In genomic region chr18:3885209-3885792, GRCh38 we compare ENCODE assay signal across 10 cellular contexts.
DNase-seq lines count a peak whose midpoint lies in the region; ATAC-seq, FAIRE-seq and TF ChIP-seq lines count a peak whose summit lies in the region.
"Had no signal": no experiment of that assay in that cellular context is flagged by ENCODE, and none has a peak within 500 bp of the region (broad histone marks: within the 10 kb centered on the region; RNA-seq: fewer than 3 reads in every experiment).

No MANE protein-coding gene starts in this region.

- H3K27me3 Mint-ChIP-seq in MCF 10A (ENCODE audit: insufficient read depth, unreplicated experiment): no peaks in the 10 kb centered on the region

- POLR2A ChIA-PET in MCF 10A (lab: Yijun Ruan, JAX): interaction anchor here (0.6 kb wide), 2 partner anchors 40 to 101 kb away, joined by 3 read pairs; no protein-coding TSS in a partner anchor

- ATAC-seq in upper lobe of right lung: no peak
- ATAC-seq in gastroesophageal sphincter: no peak

- H3K9me3 ChIP-seq in breast epithelium: no peaks in the 10 kb centered on the region
- no peaks in the 10 kb centered on the region for H3K9me3 ChIP-seq in upper lobe of right lung
- no peaks in the 10 kb centered on the region for H3K9me3 ChIP-seq in gastroesophageal sphincter

- DNase-seq in MCF 10A (ENCODE audit: unreplicated experiment): peak; percentile 24
- no peak for DNase-seq in breast epithelium (ENCODE audit: low spot score in 2 of 2)
- DNase-seq in HTR-8/SVneo (ENCODE audit: insufficient read length, low spot score): peak; percentile 10
- DNase-seq in upper lobe of right lung: no peak
- DNase-seq in cerebellar cortex (ENCODE audit: low spot score): no peak
- DNase-seq in retina: no peak
- DNase-seq: activated T-cell treated with anti-CD3 and anti-CD28 coated beads, Interleukin-2, amount 50 U/mL, for 24 hours; NK-92 treated with Interleukin-12 subunit alpha and Interleukin-12 subunit beta, amount 100 ng/mL, for 24 hours had no signal

- no peak overlapping the region for H3K27ac ChIP-seq in breast epithelium
- H3K27ac ChIP-seq in upper lobe of right lung: no peak overlapping the region
- no peak overlapping the region for H3K27ac ChIP-seq in gastroesophageal sphincter

- no peak overlapping the region for H3K27ac Mint-ChIP-seq in MCF 10A (ENCODE audit: low read depth, unreplicated experiment)
- H3K27ac Mint-ChIP-seq: activated T-cell treated with anti-CD3 and anti-CD28 coated beads, Interleukin-2, amount 50 U/mL, for 24 hours had no signal

- FAIRE-seq in HTR-8/SVneo (lab: Jason Lieb, UNC): no peak

- no peaks in the 10 kb centered on the region for H3K9me3 Mint-ChIP-seq in MCF 10A (ENCODE audit: unreplicated experiment)
- H3K9me3 Mint-ChIP-seq: activated T-cell treated with anti-CD3 and anti-CD28 coated beads, Interleukin-2, amount 50 U/mL, for 24 hours had no signal

- TF ChIP-seq EP300 in gastroesophageal sphincter (IDR thresholded peaks at IDR 0.05): no peak

- no peaks in the 10 kb centered on the region for H3K4me1 ChIP-seq in breast epithelium
- H3K4me1 ChIP-seq in upper lobe of right lung: no peaks in the 10 kb centered on the region
- no peaks in the 10 kb centered on the region for H3K4me1 ChIP-seq in gastroesophageal sphincter

- H3K27me3 ChIP-seq in breast epithelium: no peaks in the 10 kb centered on the region
- no peaks in the 10 kb centered on the region for H3K27me3 ChIP-seq in upper lobe of right lung
- H3K27me3 ChIP-seq in gastroesophageal sphincter: no peaks in the 10 kb centered on the region

- H3K36me3 ChIP-seq in breast epithelium (no peaks in the 10 kb centered on the region), upper lobe of right lung (no peaks in the 10 kb centered on the region), gastroesophageal sphincter (no peaks in the 10 kb centered on the region)

- intact Hi-C loops in MCF 10A (cut with micrococcal nuclease): no loop called here
- intact Hi-C loops in breast epithelium (cut with DNase I; ENCODE audit: low total_unique reads): loop anchor here (10.0 kb wide), 1 partner anchor 1220 kb away; no protein-coding TSS in a partner anchor
- intact Hi-C loops in upper lobe of right lung (cut with DNase I): no loop called here

- TF ChIP-seq CTCF in MCF 10A (IDR thresholded peaks at IDR 0.05; ENCODE audit: unreplicated experiment) (peak; percentile 31), breast epithelium (IDR thresholded peaks at IDR 0.05) (no peak), WI38 (IDR thresholded peaks at IDR 0.05; ENCODE audit: low read depth, low read length) (peak; percentile 17; the same call in 1 of the 2 replicates), upper lobe of right lung (IDR thresholded peaks at IDR 0.05) (peak; percentile 8), gastroesophageal sphincter (IDR thresholded peaks at IDR 0.05) (no peak)

- no peak overlapping the region for H3K4me3 ChIP-seq in breast epithelium
- H3K4me3 ChIP-seq in WI38 (ENCODE audit: low read depth, low read length): no peak overlapping the region
- H3K4me3 ChIP-seq in upper lobe of right lung: no peak overlapping the region
- no peak overlapping the region for H3K4me3 ChIP-seq in gastroesophageal sphincter

- WGBS in gastroesophageal sphincter (ENCODE audit: low coverage in 1 of 2), 2 donors: 54 to 71% methylated on average over 2 of the region's 2 CpGs

- no peak for TF ChIP-seq POLR2A in breast epithelium (IDR thresholded peaks at IDR 0.05)
- no peak for TF ChIP-seq POLR2A in gastroesophageal sphincter (IDR thresholded peaks at IDR 0.05)

- CTCF ChIA-PET in MCF 10A (lab: Yijun Ruan, JAX): interaction anchor here (0.6 to 3.2 kb wide), 8 partner anchors 8 to 735 kb away, joined by 3 to 11 read pairs (median 4); no protein-coding TSS in a partner anchor

- no peak overlapping the region for H3K4me3 Mint-ChIP-seq in MCF 10A (ENCODE audit: unreplicated experiment)
- H3K4me3 Mint-ChIP-seq: activated T-cell treated with anti-CD3 and anti-CD28 coated beads, Interleukin-2, amount 50 U/mL, for 24 hours had no signal

- H3K4me1 Mint-ChIP-seq in MCF 10A (ENCODE audit: insufficient read depth, unreplicated experiment): peaks cover 5% of the 10 kb centered on the region

- no TSS peak for BruUV-seq in MCF 10A (replicated peaks; lab: Mats Ljungman, UMichigan)

- no peaks in the 10 kb centered on the region for H3K36me3 Mint-ChIP-seq in MCF 10A (ENCODE audit: insufficient read depth, unreplicated experiment)

Comparison
In these comparisons a context has a peak if more than half of its experiments do, and no peak if none do; other contexts are left out.
1. DNase-seq: peak in MCF 10A (single experiment) and HTR-8/SVneo (single experiment); none in breast epithelium (0 of 2), upper lobe of right lung (single experiment), cerebellar cortex (single experiment) and retina (single experiment).
2. CTCF ChIP-seq: peak in MCF 10A (single experiment), WI38 (single experiment) and upper lobe of right lung (single experiment); none in breast epithelium (0 of 3) and gastroesophageal sphincter (0 of 4).